8 cellular contexts compared by ENCODE assay signal in the genomic region with DNA sequence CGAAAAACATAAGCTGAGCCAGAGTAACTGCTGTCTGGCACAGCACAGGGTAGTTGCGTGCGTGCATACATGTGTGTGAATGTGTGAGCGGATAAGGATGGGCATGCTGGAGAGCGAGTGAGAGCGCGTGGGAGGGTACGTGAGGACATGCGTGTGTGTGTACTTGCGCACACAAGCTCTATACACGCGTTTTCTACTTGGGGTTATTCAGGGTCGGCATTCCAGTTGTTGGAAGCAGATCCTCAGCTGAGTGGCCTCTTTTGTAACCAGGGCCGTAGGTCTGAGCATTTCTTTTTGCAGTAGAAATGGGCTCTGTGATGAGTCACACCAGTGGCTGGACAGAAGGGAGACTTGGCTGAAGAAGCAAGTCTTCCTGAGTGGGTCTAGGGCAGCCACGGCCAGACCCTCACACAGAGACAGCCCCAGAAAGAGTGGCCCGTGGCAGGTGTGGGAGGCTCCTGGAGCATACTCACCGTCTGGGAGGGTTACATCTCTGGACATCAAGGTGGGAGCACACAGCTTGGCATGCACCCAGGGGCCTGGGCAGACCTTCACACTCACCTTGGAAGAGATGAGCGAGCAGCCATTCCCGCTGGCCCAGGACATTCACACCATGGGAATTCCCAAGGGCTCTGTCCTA.
DNase-seq lines count a peak whose midpoint lies in the region; FAIRE-seq and TF ChIP-seq lines count a peak whose summit lies in the region.

No MANE protein-coding gene starts in this region.

- H3K27me3 ChIP-seq in keratinocyte (ENCODE audit: control insufficient read depth, extremely low read depth, insufficient read depth, low read length): no peaks in the 10 kb centered on the region
- H3K27me3 ChIP-seq in suprapubic skin: no peaks in the 10 kb centered on the region

- peak; percentile 84 for DNase-seq in HCEC 1CT
- peak; percentile 61 for DNase-seq in astrocyte of the cerebellum (ENCODE audit: low read depth)
- DNase-seq in keratinocyte (ENCODE audit: low read depth, low spot score): no peak
- no peak for DNase-seq in suprapubic skin (ENCODE audit: low spot score in 2 of 2)
- no peak for DNase-seq in NCI-H2029 treated with DMSO at 0.1 percent for 48 hours (lab: John Stamatoyannopoulos, UW)
- no peak for DNase-seq in NCI-H1930 (lab: John Stamatoyannopoulos, UW)
- no peak for DNase-seq in SHP77 treated with DMSO at 0.1 percent for 48 hours (lab: John Stamatoyannopoulos, UW)
- DNase-seq in OCI-M1 (lab: John Stamatoyannopoulos, UW): no peak

- no peak for TF ChIP-seq POLR2A in suprapubic skin (IDR thresholded peaks at IDR 0.05)

- dilution Hi-C loops in keratinocyte (cut with MboI; ENCODE audit: extremely low pct_ligation_motif_present, low sequenced_read_pairs): no loop called here

- H3K4me1 ChIP-seq in keratinocyte (ENCODE audit: control insufficient read depth, extremely low read depth, insufficient read depth, low read length) (peaks cover 28% of the 10 kb centered on the region), suprapubic skin (peaks cover 45% of the 10 kb centered on the region)

- no peak overlapping the region for H2AFZ ChIP-seq in keratinocyte (ENCODE audit: control insufficient read depth, low read length)

- H3K36me3 ChIP-seq in keratinocyte (ENCODE audit: control insufficient read depth in 2 of 2, extremely low read depth in 1 of 2, insufficient read depth in 2 of 2, low read length in 2 of 2): no peaks in the 10 kb centered on the region
- H3K36me3 ChIP-seq in suprapubic skin: no peaks in the 10 kb centered on the region

- peak overlapping the region; percentile 42 for H3K9ac ChIP-seq in keratinocyte (ENCODE audit: control insufficient read depth, extremely low read depth, insufficient read depth, low read length)

- TF ChIP-seq EP300 in suprapubic skin (IDR thresholded peaks at IDR 0.05): no peak

- no peak for FAIRE-seq in keratinocyte (lab: Jason Lieb, UNC)

- WGBS in suprapubic skin: 77% methylated on average over 13 of the region's 19 CpGs

- peak overlapping the region; percentile 58 for H3K4me2 ChIP-seq in keratinocyte (ENCODE audit: control insufficient read depth, extremely low read depth, insufficient read depth, low read depth, low read length)

- no peak for TF ChIP-seq CTCF in astrocyte of the cerebellum (IDR thresholded peaks at IDR 0.05; ENCODE audit: low read depth, low read length, missing control alignments)
- TF ChIP-seq CTCF in keratinocyte (optimal IDR thresholded peaks at IDR 0.05 in 1 of 3, IDR thresholded peaks at IDR 0.05 in 1 of 3, conservative IDR thresholded peaks at IDR 0.05 in 1 of 3; ENCODE audit: extremely low read depth in 1 of 3, insufficient read depth in 2 of 3, low read length in 3 of 3): no peak
- no peak for TF ChIP-seq CTCF in suprapubic skin (IDR thresholded peaks at IDR 0.05)

- no peaks in the 10 kb centered on the region for H4K20me1 ChIP-seq in keratinocyte (ENCODE audit: control insufficient read depth, extremely low read depth, insufficient read depth, low read length)

- no peaks in the 10 kb centered on the region for H3K79me2 ChIP-seq in keratinocyte (ENCODE audit: control insufficient read depth, insufficient read depth, low read length)

- H3K27ac ChIP-seq in keratinocyte (ENCODE audit: control insufficient read depth, insufficient read depth, low read length) (peak overlapping the region; percentile 70), suprapubic skin (peak overlapping the region; percentile 82)

- H3K4me3 ChIP-seq in astrocyte of the cerebellum (ENCODE audit: low read depth, low read length) (no peak overlapping the region), keratinocyte (ENCODE audit: control insufficient read depth in 2 of 3, extremely low read depth in 1 of 3, insufficient read depth in 2 of 3, low read depth in 1 of 3, low read length in 3 of 3) (peak overlapping the region in 1 of 3 experiments; percentile 19), suprapubic skin (no peak overlapping the region)

- in situ Hi-C loops in astrocyte of the cerebellum (cut with HindIII; ENCODE audit: low sequenced_read_pairs): no loop called here

- H3K9me1 ChIP-seq in keratinocyte (ENCODE audit: control insufficient read depth, extremely low read depth, insufficient read depth, low read length): no peaks in the 10 kb centered on the region

- H3K9me3 ChIP-seq in keratinocyte (ENCODE audit: control insufficient read depth, low read depth, low read length) (no peaks in the 10 kb centered on the region), suprapubic skin (no peaks in the 10 kb centered on the region)

Comparison
In these comparisons a context has a peak if more than half of its experiments do, and no peak if none do; other contexts are left out.
1. DNase-seq: peak in HCEC 1CT (single experiment) and astrocyte of the cerebellum (single experiment); none in keratinocyte (single experiment), suprapubic skin (0 of 2), NCI-H2029 treated with DMSO at 0.1 percent for 48 hours (single experiment), NCI-H1930 (0 of 2), SHP77 treated with DMSO at 0.1 percent for 48 hours (single experiment) and OCI-M1 (single experiment).